8 cellular contexts compared by ENCODE assay signal in genomic region chr21:17679002-17679600, GRCh38.
DNase-seq lines count a peak whose midpoint lies in the region; ATAC-seq and TF ChIP-seq lines count a peak whose summit lies in the region.

No MANE protein-coding gene starts in this region.

- no peaks in the 10 kb centered on the region for H3K9me3 Mint-ChIP-seq in Caco-2 (ENCODE audit: unreplicated experiment)

- no peaks in the 10 kb centered on the region for H3K4me1 ChIP-seq in Caco-2
- peaks cover under 1% of the 10 kb centered on the region for H3K4me1 ChIP-seq in adipocyte (ENCODE audit: control insufficient read depth, insufficient read depth, low read length)
- H3K4me1 ChIP-seq in sigmoid colon: no peaks in the 10 kb centered on the region

- peak; percentile 66 to 85 for TF ChIP-seq CTCF in Caco-2 (IDR thresholded peaks at IDR 0.05; ENCODE audit: insufficient read depth in 1 of 2, low read depth in 1 of 2, low read length in 1 of 2, severe bottlenecking in 1 of 2, unreplicated experiment in 1 of 2)
- TF ChIP-seq CTCF in sigmoid colon (IDR thresholded peaks at IDR 0.05): peak; percentile 56 to 75 (median 70)

- peak in 1 of 2 experiments; percentile 57 for DNase-seq in Caco-2
- DNase-seq in NCI-H2227 (lab: John Stamatoyannopoulos, UW; ENCODE audit: unreplicated experiment): peak; percentile 70
- peak; percentile 86 for DNase-seq in adipocyte (ENCODE audit: low read depth)
- no peak for DNase-seq in left cardiac atrium
- DNase-seq in sigmoid colon: no peak
- DNase-seq in ecto neural progenitor cell (ENCODE audit: low spot score): no peak

- H3K4me3 ChIP-seq in Caco-2 (ENCODE audit: low read depth, low read length) (no peak overlapping the region), adipocyte (ENCODE audit: low read length) (no peak overlapping the region), sigmoid colon (no peak overlapping the region)

- no TSS peak for BruUV-seq in Caco-2 (replicated peaks; lab: Mats Ljungman, UMichigan)

- ATAC-seq in GM18907 (IDR thresholded peaks at IDR 0.05; ENCODE audit: unreplicated experiment) (peak; percentile 92), HG03159 (IDR thresholded peaks at IDR 0.05; ENCODE audit: unreplicated experiment) (peak; percentile 90), left cardiac atrium (peak; percentile 81 to 83)

- 0 to 2% methylated on average over 1 of the region's 1 CpG for WGBS in sigmoid colon, 2 donors

- POLR2A ChIA-PET in Caco-2 (lab: Charles Lee): no interaction called here

- no peaks in the 10 kb centered on the region for H3K36me3 Mint-ChIP-seq in Caco-2 (ENCODE audit: insufficient read depth, unreplicated experiment)

- no peaks in the 10 kb centered on the region for H3K27me3 Mint-ChIP-seq in Caco-2 (ENCODE audit: insufficient read depth, unreplicated experiment)

- intact Hi-C loops in Caco-2 (cut with micrococcal nuclease; ENCODE audit: unreplicated experiment) (loop anchor here (1.0 to 5.0 kb wide), 6 partner anchors 140 to 688 kb away; partner anchors contain the start of gene C21orf91), left cardiac atrium (cut with DNase I) (loop anchor here (1.0 to 10.0 kb wide), 4 partner anchors 136 to 246 kb away; partner anchors contain the start of gene C21orf91 (in 1 of the 2)), sigmoid colon (cut with DNase I) (loop anchor here (1.0 kb wide), 1 partner anchor 246 kb away; no protein-coding TSS in a partner anchor)

- TF ChIP-seq POLR2A in sigmoid colon (IDR thresholded peaks at IDR 0.05): no peak

- H3K9me3 ChIP-seq in Caco-2: no peaks in the 10 kb centered on the region
- H3K9me3 ChIP-seq in adipocyte (ENCODE audit: control insufficient read depth, low read length): no peaks in the 10 kb centered on the region
- H3K9me3 ChIP-seq in sigmoid colon: no peaks in the 10 kb centered on the region

- no peak overlapping the region for H3K27ac ChIP-seq in sigmoid colon

- H3K27me3 ChIP-seq in Caco-2 (replicated peaks; ENCODE audit: control insufficient read depth, insufficient read depth, low read length) (no peaks in the 10 kb centered on the region), adipocyte (replicated peaks; ENCODE audit: control insufficient read depth, insufficient read depth, low read length) (no peaks in the 10 kb centered on the region), sigmoid colon (no peaks in the 10 kb centered on the region)

- no peak overlapping the region for H3K4me3 Mint-ChIP-seq in Caco-2 (ENCODE audit: unreplicated experiment)

- no peaks in the 10 kb centered on the region for H3K36me3 ChIP-seq in Caco-2 (ENCODE audit: control insufficient read depth, insufficient read depth, low read length)
- H3K36me3 ChIP-seq in adipocyte (ENCODE audit: control insufficient read depth, insufficient read depth, low read length, severe bottlenecking): no peaks in the 10 kb centered on the region
- H3K36me3 ChIP-seq in sigmoid colon: no peaks in the 10 kb centered on the region

- TF ChIP-seq EP300 in sigmoid colon (IDR thresholded peaks at IDR 0.05): no peak

- CTCF ChIA-PET in Caco-2 (lab: Charles Lee): interaction anchor here (0.6 kb wide), 2 partner anchors 246 to 271 kb away, joined by 3 to 4 read pairs; no protein-coding TSS in a partner anchor

- H3K9ac ChIP-seq in adipocyte (ENCODE audit: low read length): no peak overlapping the region

- H3K4me1 Mint-ChIP-seq in Caco-2 (ENCODE audit: low read depth, unreplicated experiment): no peaks in the 10 kb centered on the region

- H3K27ac Mint-ChIP-seq in Caco-2 (ENCODE audit: unreplicated experiment): no peak overlapping the region

Comparison
In these comparisons a context has a peak if more than half of its experiments do, and no peak if none do; other contexts are left out.
1. DNase-seq: peak in NCI-H2227 (single experiment) and adipocyte (single experiment); none in left cardiac atrium (single experiment), sigmoid colon (single experiment) and ecto neural progenitor cell (single experiment).
2. Peak in every context shown above with its lines, with median percentiles within 50 percentile points of each other: ATAC-seq.